Comparison of ENCODE assay signal across 8 cellular contexts in the genomic region with DNA sequence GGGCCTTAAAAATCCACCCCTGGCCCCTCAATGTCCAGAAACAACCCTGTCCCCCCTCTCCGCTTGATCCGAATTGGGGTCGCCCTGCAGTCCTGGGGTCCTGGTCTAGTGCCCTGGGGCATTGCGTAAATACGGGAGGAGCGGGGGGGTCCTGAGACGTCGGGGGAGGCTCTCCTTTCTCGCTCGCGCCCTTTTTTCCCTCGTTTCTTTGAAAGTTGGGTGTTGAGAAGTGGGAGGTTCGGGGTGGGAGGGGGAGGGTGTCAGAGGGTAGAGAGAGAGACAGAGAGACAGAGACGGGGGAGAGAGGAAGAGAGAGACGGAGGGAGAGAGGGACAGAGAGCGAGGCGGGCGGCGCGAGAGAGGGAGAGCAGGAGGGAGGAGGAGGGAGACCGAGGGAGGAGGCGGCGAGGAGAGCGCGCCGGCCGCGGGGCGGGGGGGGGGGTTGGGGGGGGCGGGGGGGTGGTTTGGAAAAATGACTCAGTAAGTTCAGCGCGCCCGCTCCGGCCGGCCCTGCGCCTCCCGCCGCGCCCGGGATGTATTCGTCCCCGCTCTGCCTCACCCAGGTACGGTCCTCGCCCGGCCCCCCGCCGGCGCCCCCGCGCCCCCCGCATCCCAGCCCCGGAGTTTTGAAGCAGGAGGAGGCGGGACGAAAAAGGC. TPM values are rescaled to one million over a fixed set of nuclear protein-coding genes. Genes with fewer than 3 reads are reported as not detected.
DNase-seq lines count a peak whose midpoint lies in the region; ATAC-seq and TF ChIP-seq lines count a peak whose summit lies in the region.

A gene (plus strand): TSS at position 480 of the 657 bp plus-strand sequence. CDS start 54 bp downstream, at position 534.

- in situ Hi-C loops in HAP-1 (cut with MboI; ENCODE audit: low sequenced_read_pairs): no loop called here

- ATAC-seq in RWPE2 (ENCODE audit: low read depth) (peak; percentile 59), HG03354 (IDR thresholded peaks at IDR 0.05; ENCODE audit: poor library complexity, severe bottlenecking, unreplicated experiment) (no peak), GM21390 (IDR thresholded peaks at IDR 0.05; ENCODE audit: unreplicated experiment) (no peak)

- TF ChIP-seq CTCF in BE2C (IDR thresholded peaks at IDR 0.05; ENCODE audit: low read depth, low read length) (no peak), RWPE2 (IDR thresholded peaks at IDR 0.05; ENCODE audit: poor library complexity, severe bottlenecking) (no peak), right atrium auricular region (IDR thresholded peaks at IDR 0.05) (no peak)

- DNase-seq in BE2C (peak; percentile 69), HAP-1 (ENCODE audit: low spot score in 2 of 2) (peak; percentile 68 to 84), RWPE2 (ENCODE audit: low spot score) (peak; percentile 76), right atrium auricular region (ENCODE audit: low spot score) (peak; percentile 89), posterior vena cava (ENCODE audit: low spot score) (peak; percentile 95)

- peaks cover 10% of the 10 kb centered on the region for H3K4me1 ChIP-seq in BE2C
- H3K4me1 ChIP-seq in HAP-1: peaks cover 28% of the 10 kb centered on the region
- H3K4me1 ChIP-seq in RWPE2 (ENCODE audit: insufficient read depth, poor library complexity, severe bottlenecking): peaks cover 7% of the 10 kb centered on the region
- H3K4me1 ChIP-seq in right atrium auricular region: peaks cover 0 to 70% of the 10 kb centered on the region in 2 donors

- no peaks in the 10 kb centered on the region for H3K27me3 ChIP-seq in BE2C
- H3K27me3 ChIP-seq in HAP-1 (ENCODE audit: low read depth): no peaks in the 10 kb centered on the region
- no peaks in the 10 kb centered on the region for H3K27me3 ChIP-seq in RWPE2 (ENCODE audit: insufficient read depth, poor library complexity, severe bottlenecking)
- no peaks in the 10 kb centered on the region for H3K27me3 ChIP-seq in right atrium auricular region

- intact Hi-C loops in posterior vena cava (cut with DNase I): loop anchor here (5.0 to 10.0 kb wide), 3 partner anchors 39 to 89 kb away; no protein-coding TSS in a partner anchor

- H3K27ac ChIP-seq in RWPE2 (ENCODE audit: poor library complexity, severe bottlenecking) (peak within 1 kb of the TSS; percentile 85), angular gyrus (ENCODE audit: low read depth, low read length) (peak within 1 kb of the TSS; percentile 89), right atrium auricular region (peak within 1 kb of the TSS; percentile 98 to 99)

- H3K4me3 ChIP-seq in BE2C (ENCODE audit: low read depth, low read length) (peak within 1 kb of the TSS; percentile 74), HAP-1 (peak within 1 kb of the TSS; percentile 66), RWPE2 (ENCODE audit: severe bottlenecking) (peak within 1 kb of the TSS; percentile 80), right atrium auricular region (peak within 1 kb of the TSS; percentile 89 to 97)

- H3K36me3 ChIP-seq in BE2C: no peaks in the 10 kb centered on the region
- no peaks in the 10 kb centered on the region; the same call in none of the 2 replicates for H3K36me3 ChIP-seq in HAP-1 (replicated peaks)
- H3K36me3 ChIP-seq in RWPE2 (ENCODE audit: low read depth): peaks cover 8% of the 10 kb centered on the region
- H3K36me3 ChIP-seq in right atrium auricular region: no peaks in the 10 kb centered on the region

- no peaks in the 10 kb centered on the region for H3K9me3 ChIP-seq in BE2C
- H3K9me3 ChIP-seq in HAP-1: no peaks in the 10 kb centered on the region
- H3K9me3 ChIP-seq in RWPE2 (ENCODE audit: severe bottlenecking): no peaks in the 10 kb centered on the region
- no peaks in the 10 kb centered on the region for H3K9me3 ChIP-seq in right atrium auricular region

RNA-seq across cellular contexts. Expression of the gene that starts here (rescaled TPM):
- 20.6 TPM for polyA plus RNA-seq in BE2C (2012; ENCODE audit: insufficient read depth, insufficient read length, low read depth)
- total RNA-seq in right atrium auricular region (100 to 1,000 TPM; 111 to 196 TPM), posterior vena cava (100 to 1,000 TPM; 196 to 223 TPM)
